Comparison of ENCODE assay signal across 1 cellular context in the genomic region with DNA sequence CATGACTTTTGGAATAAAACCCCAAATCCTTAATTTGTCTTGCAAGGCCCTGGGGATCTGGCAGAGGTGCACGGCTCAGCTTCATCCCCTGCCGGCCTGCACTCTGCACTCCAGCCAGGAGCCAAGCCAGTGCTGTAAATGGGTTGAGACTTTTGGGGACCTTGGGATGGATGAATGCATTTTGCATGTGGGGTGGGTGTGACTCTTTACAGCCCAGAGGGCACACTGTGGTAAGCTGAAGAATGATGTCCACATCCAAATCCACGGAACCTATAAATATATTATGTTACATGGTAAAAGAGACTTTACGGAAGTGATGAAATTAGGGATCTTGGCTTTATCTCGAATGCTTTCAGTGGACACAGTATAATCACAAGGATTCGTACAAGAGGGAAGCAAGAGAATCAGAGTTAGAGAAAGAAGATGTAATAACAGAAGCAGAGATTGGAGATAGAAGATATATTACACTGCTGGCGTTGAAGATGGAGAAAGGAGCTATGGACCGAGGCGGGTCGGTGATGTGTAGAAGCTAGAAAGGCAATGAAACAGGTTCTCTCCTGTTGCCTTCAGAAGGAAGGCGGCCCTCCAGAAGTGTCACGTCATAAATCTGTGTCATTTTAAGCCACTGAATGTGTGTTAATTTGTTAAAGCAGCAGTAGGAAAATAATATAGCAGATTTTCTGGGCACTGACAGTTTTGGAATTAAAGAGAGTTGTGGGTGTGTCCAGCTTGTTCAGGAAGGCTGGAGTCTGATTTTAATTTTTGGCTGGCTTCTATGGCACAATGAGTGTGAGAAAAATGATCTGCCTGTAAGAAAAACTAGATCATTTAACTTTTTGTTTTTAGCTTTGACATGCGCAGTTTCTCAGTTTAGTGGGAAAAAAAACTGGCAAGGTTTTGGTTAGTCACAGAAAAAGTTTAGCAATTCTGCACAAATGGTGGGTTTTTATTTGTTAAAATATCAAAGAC.
TF ChIP-seq lines count a peak whose summit lies in the region.

No MANE protein-coding gene starts in this region.

TF ChIP-seq in GM23338, 12 proteins besides CTCF, POLR2A, EP300 and RAD21:
- TF ChIP-seq REST (IDR thresholded peaks at IDR 0.05; ENCODE audit: unreplicated experiment) (no peak), CREB1 (CRISPR knock-in tag; IDR thresholded peaks at IDR 0.05; ENCODE audit: low read depth) (no peak), JUNB (IDR thresholded peaks at IDR 0.05; ENCODE audit: unreplicated experiment) (no peak), EZH2 (IDR thresholded peaks at IDR 0.05; ENCODE audit: low read depth, unreplicated experiment) (no peak), POLR2AphosphoS5 (IDR thresholded peaks at IDR 0.05; ENCODE audit: low read depth) (no peak), NANOG (IDR thresholded peaks at IDR 0.05; ENCODE audit: borderline replicate concordance) (no peak), STAT1 (IDR thresholded peaks at IDR 0.05; ENCODE audit: unreplicated experiment) (no peak), ZNF114 (CRISPR knock-in tag; IDR thresholded peaks at IDR 0.05) (no peak), ZNF331 (CRISPR knock-in tag; IDR thresholded peaks at IDR 0.05; ENCODE audit: low read depth) (no peak), EZH2phosphoT487 (IDR thresholded peaks at IDR 0.05; ENCODE audit: unreplicated experiment) (no peak)
- TF ChIP-seq, protein P1, sequence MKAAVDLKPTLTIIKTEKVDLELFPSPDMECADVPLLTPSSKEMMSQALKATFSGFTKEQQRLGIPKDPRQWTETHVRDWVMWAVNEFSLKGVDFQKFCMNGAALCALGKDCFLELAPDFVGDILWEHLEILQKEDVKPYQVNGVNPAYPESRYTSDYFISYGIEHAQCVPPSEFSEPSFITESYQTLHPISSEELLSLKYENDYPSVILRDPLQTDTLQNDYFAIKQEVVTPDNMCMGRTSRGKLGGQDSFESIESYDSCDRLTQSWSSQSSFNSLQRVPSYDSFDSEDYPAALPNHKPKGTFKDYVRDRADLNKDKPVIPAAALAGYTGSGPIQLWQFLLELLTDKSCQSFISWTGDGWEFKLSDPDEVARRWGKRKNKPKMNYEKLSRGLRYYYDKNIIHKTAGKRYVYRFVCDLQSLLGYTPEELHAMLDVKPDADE (IDR thresholded peaks at IDR 0.05) = no peak
- TF ChIP-seq, protein P2, sequence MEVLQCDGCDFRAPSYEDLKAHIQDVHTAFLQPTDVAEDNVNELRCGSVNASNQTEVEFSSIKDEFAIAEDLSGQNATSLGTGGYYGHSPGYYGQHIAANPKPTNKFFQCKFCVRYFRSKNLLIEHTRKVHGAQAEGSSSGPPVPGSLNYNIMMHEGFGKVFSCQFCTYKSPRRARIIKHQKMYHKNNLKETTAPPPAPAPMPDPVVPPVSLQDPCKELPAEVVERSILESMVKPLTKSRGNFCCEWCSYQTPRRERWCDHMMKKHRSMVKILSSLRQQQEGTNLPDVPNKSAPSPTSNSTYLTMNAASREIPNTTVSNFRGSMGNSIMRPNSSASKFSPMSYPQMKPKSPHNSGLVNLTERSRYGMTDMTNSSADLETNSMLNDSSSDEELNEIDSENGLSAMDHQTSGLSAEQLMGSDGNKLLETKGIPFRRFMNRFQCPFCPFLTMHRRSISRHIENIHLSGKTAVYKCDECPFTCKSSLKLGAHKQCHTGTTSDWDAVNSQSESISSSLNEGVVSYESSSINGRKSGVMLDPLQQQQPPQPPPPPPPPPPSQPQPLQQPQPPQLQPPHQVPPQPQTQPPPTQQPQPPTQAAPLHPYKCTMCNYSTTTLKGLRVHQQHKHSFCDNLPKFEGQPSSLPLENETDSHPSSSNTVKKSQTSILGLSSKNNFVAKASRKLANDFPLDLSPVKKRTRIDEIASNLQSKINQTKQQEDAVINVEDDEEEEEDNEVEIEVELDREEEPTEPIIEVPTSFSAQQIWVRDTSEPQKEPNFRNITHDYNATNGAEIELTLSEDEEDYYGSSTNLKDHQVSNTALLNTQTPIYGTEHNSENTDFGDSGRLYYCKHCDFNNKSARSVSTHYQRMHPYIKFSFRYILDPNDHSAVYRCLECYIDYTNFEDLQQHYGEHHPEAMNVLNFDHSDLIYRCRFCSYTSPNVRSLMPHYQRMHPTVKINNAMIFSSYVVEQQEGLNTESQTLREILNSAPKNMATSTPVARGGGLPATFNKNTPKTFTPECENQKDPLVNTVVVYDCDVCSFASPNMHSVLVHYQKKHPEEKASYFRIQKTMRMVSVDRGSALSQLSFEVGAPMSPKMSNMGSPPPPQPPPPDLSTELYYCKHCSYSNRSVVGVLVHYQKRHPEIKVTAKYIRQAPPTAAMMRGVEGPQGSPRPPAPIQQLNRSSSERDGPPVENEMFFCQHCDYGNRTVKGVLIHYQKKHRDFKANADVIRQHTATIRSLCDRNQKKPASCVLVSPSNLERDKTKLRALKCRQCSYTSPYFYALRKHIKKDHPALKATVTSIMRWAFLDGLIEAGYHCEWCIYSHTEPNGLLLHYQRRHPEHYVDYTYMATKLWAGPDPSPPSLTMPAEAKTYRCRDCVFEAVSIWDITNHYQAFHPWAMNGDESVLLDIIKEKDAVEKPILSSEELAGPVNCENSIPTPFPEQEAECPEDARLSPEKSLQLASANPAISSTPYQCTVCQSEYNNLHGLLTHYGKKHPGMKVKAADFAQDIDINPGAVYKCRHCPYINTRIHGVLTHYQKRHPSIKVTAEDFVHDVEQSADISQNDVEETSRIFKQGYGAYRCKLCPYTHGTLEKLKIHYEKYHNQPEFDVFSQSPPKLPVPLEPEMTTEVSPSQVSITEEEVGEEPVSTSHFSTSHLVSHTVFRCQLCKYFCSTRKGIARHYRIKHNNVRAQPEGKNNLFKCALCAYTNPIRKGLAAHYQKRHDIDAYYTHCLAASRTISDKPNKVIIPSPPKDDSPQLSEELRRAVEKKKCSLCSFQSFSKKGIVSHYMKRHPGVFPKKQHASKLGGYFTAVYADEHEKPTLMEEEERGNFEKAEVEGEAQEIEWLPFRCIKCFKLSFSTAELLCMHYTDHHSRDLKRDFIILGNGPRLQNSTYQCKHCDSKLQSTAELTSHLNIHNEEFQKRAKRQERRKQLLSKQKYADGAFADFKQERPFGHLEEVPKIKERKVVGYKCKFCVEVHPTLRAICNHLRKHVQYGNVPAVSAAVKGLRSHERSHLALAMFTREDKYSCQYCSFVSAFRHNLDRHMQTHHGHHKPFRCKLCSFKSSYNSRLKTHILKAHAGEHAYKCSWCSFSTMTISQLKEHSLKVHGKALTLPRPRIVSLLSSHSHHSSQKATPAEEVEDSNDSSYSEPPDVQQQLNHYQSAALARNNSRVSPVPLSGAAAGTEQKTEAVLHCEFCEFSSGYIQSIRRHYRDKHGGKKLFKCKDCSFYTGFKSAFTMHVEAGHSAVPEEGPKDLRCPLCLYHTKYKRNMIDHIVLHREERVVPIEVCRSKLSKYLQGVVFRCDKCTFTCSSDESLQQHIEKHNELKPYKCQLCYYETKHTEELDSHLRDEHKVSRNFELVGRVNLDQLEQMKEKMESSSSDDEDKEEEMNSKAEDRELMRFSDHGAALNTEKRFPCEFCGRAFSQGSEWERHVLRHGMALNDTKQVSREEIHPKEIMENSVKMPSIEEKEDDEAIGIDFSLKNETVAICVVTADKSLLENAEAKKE (CRISPR knock-in tag; IDR thresholded peaks at IDR 0.05) = no peak
